In the genomic region with DNA sequence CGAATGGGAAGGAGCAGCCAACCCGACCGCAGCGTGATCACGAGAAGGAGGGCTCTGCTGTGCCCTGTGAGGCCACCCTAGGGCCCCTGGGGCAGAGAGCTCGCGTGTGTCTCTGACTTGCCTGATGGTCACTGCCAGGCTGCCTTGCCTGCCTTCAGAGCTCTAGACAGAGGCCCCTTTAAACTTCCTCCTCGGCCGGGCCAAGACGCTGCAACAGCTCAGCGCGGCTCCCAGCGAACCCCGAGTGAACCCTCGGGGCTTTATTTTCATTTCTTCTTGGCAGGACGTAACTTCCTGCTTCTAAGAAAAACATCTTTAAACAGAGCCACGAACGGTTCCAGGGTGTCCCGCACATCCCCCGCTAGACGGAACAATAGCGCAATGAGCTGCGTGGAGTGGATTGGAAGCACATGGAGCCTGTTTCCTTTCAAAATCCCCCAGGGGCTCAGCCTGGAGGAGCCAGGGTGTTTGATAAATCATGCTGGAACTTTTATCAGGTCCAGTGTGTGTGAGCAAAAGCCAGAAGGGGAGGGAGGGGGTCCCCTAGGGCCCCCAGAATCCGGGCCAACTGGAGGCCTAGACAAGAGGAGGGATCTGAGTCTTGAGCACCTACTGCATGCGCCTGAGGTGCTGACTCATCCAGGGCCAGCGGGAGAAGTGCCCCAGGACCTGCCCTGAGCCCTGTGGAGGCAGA, we compare ENCODE assay signal across 8 cellular contexts.
DNase-seq lines count a peak whose midpoint lies in the region; ATAC-seq and TF ChIP-seq lines count a peak whose summit lies in the region.

No MANE protein-coding gene starts in this region.

- no peaks in the 10 kb centered on the region for H3K27me3 ChIP-seq in layer of hippocampus (ENCODE audit: control insufficient read depth, insufficient read depth, low read length)

- H3K4me3 Mint-ChIP-seq in brain: peak overlapping the region in 2 of 5 experiments; percentile 13 to 31

- H3K27me3 Mint-ChIP-seq in brain: peaks cover 16% of the 10 kb centered on the region

- peaks cover 0 to 19% (median 4%) of the 10 kb centered on the region in 5 experiments for H3K9me3 Mint-ChIP-seq in brain

- DNase-seq in C1 segment of cervical spinal cord (lab: John Stamatoyannopoulos, UW): peak in 10 of 14 donors; percentile 13 to 68 (median 44)
- peak; percentile 48 for DNase-seq in T1000 (lab: John Stamatoyannopoulos, UW)
- DNase-seq in stimulated activated CD4-positive, alpha-beta T cell treated with anti-CD3 and anti-CD28 coated beads, Interleukin-2, amount 100 ng/mL, for 4 hours (ENCODE audit: low read depth): peak; percentile 15
- no peak for DNase-seq in retina

- peak overlapping the region; percentile 58 for H3K27ac ChIP-seq in layer of hippocampus (ENCODE audit: low read depth, low read length)

- TF ChIP-seq CTCF in brain (conservative IDR thresholded peaks at IDR 0.05): no peak

- peak overlapping the region in 3 of 5 experiments; percentile 57 to 86 (median 71) for H3K27ac Mint-ChIP-seq in brain

- H3K4me1 Mint-ChIP-seq in brain: peaks cover 16% of the 10 kb centered on the region

- no peak for ATAC-seq in GM21381 (IDR thresholded peaks at IDR 0.05; ENCODE audit: unreplicated experiment)
- no peak for ATAC-seq in HG03159 (IDR thresholded peaks at IDR 0.05; ENCODE audit: unreplicated experiment)

- H3K36me3 Mint-ChIP-seq in brain: no peaks in the 10 kb centered on the region
